In genomic region chr6:109808837-109809236, GRCh38 we compare ENCODE assay signal across 31 cellular contexts.
"Had no signal": no experiment of that assay in that cellular context is flagged by ENCODE, and none has a peak within 500 bp of the region (broad histone marks: within the 10 kb centered on the region; RNA-seq: fewer than 3 reads in every experiment).

No MANE protein-coding gene starts in this region.

- H3K9me3 Mint-ChIP-seq: activated CD4-positive, alpha-beta memory T cell treated with anti-CD3 and anti-CD28 coated beads, Interleukin-2, amount 10 ng/mL, durations not matched to agents 7 days and 5 days; activated CD4-positive, alpha-beta T cell treated with anti-CD3 and anti-CD28 coated beads, Interleukin-2, amount 10 ng/mL, durations not matched to agents 7 days and 5 days; activated T-cell treated with anti-CD3 and anti-CD28 coated beads, Interleukin-2, amount 50 U/mL, for 4 hours; activated T-helper 17 cell treated with anti-CD3 and anti-CD28 coated beads, Interleukin-2, amount 50 U/mL, for 72 hours; effector memory CD8-positive, alpha-beta T cell had no signal

- H3K4me1 Mint-ChIP-seq: activated CD4-positive, alpha-beta memory T cell treated with anti-CD3 and anti-CD28 coated beads, Interleukin-2, amount 10 ng/mL, durations not matched to agents 7 days and 5 days; activated CD4-positive, alpha-beta T cell treated with anti-CD3 and anti-CD28 coated beads, Interleukin-2, amount 10 ng/mL, durations not matched to agents 7 days and 5 days; activated T-helper 17 cell treated with anti-CD3 and anti-CD28 coated beads, Interleukin-2, amount 50 U/mL, for 72 hours had no signal

- H3K27ac Mint-ChIP-seq: activated CD4-positive, alpha-beta memory T cell treated with anti-CD3 and anti-CD28 coated beads, Interleukin-2, amount 10 ng/mL, durations not matched to agents 7 days and 5 days; activated CD4-positive, alpha-beta T cell treated with anti-CD3 and anti-CD28 coated beads, Interleukin-2, amount 10 ng/mL, durations not matched to agents 7 days and 5 days; activated naive CD8-positive, alpha-beta T cell; activated T-helper 17 cell treated with anti-CD3 and anti-CD28 coated beads, Interleukin-2, amount 50 U/mL, for 72 hours; effector memory CD8-positive, alpha-beta T cell; WTC11 had no signal

- H3K27me3 Mint-ChIP-seq: activated CD4-positive, alpha-beta memory T cell treated with anti-CD3 and anti-CD28 coated beads, Interleukin-2, amount 10 ng/mL, durations not matched to agents 7 days and 5 days; activated CD4-positive, alpha-beta T cell treated with anti-CD3 and anti-CD28 coated beads, Interleukin-2, amount 10 ng/mL, durations not matched to agents 7 days and 5 days; activated naive CD8-positive, alpha-beta T cell; activated T-helper 17 cell treated with anti-CD3 and anti-CD28 coated beads, Interleukin-2, amount 50 U/mL, for 72 hours; effector memory CD8-positive, alpha-beta T cell had no signal

- H3K9me3 ChIP-seq: body of pancreas, esophagus muscularis mucosa, gastrocnemius medialis, heart left ventricle had no signal

- DNase-seq: activated CD4-positive, alpha-beta memory T cell treated with anti-CD3 and anti-CD28 coated beads, Interleukin-2, amount 10 ng/mL, durations not matched to agents 7 days and 5 days; activated CD4-positive, alpha-beta T cell treated with anti-CD3 and anti-CD28 coated beads for 1 hour; activated CD4-positive, alpha-beta T cell treated with anti-CD3 and anti-CD28 coated beads for 4 hours; activated CD4-positive, alpha-beta T cell treated with anti-CD3 and anti-CD28 coated beads, Interleukin-2, amount 10 ng/mL, durations not matched to agents 7 days and 5 days; activated CD4-positive, alpha-beta T cell treated with anti-CD3 and anti-CD28 coated beads, Interleukin-2, amount 50 U/mL, for 4 hours; activated effector memory CD4-positive, alpha-beta T cell treated with Interleukin-2 at 50 U/mL for 16 hours; activated gamma-delta T cell treated with Interleukin-2 at 50 U/mL for 16 hours; activated naive CD4-positive, alpha-beta T cell treated with anti-CD3 and anti-CD28 coated beads, Interleukin-2, amount 50 U/mL, for 16 hours; activated naive CD4-positive, alpha-beta T cell treated with Interleukin-2 at 50 U/mL for 16 hours; activated T-cell treated with anti-CD3 and anti-CD28 coated beads, Interleukin-2, amount 50 U/mL, for 4 hours; amniotic stem cell; aorta; body of pancreas; caudate nucleus; cortex of kidney; dermis blood vessel endothelial cell; effector CD4-positive, alpha-beta T cell; effector memory CD8-positive, alpha-beta T cell; erythroblast; foreskin keratinocyte; gastrocnemius medialis; glutamatergic neuron; heart left ventricle; T-helper 2 cell had no signal

- H3K27me3 ChIP-seq: body of pancreas, esophagus muscularis mucosa, foreskin keratinocyte, gastrocnemius medialis, heart left ventricle had no signal

- H3K4me1 ChIP-seq: body of pancreas, esophagus muscularis mucosa, foreskin keratinocyte, gastrocnemius medialis, heart left ventricle had no signal

- H3K36me3 ChIP-seq: gastrocnemius medialis had no signal

- ATAC-seq: activated T-cell treated with anti-CD3 and anti-CD28 coated beads, Interleukin-2, amount 50 U/mL, for 4 hours; activated T-helper 17 cell treated with anti-CD3 and anti-CD28 coated beads, Interleukin-2, amount 50 U/mL, for 72 hours; body of pancreas; effector memory CD8-positive, alpha-beta T cell; foreskin keratinocyte; gastrocnemius medialis; heart left ventricle; WTC11 had no signal

- FAIRE-seq: colon, TTC549 had no signal

- H3K4me3 Mint-ChIP-seq: activated CD4-positive, alpha-beta memory T cell treated with anti-CD3 and anti-CD28 coated beads, Interleukin-2, amount 10 ng/mL, durations not matched to agents 7 days and 5 days; activated CD4-positive, alpha-beta T cell treated with anti-CD3 and anti-CD28 coated beads, Interleukin-2, amount 10 ng/mL, durations not matched to agents 7 days and 5 days; activated naive CD8-positive, alpha-beta T cell; activated T-cell treated with anti-CD3 and anti-CD28 coated beads, Interleukin-2, amount 50 U/mL, for 4 hours; activated T-helper 17 cell treated with anti-CD3 and anti-CD28 coated beads, Interleukin-2, amount 50 U/mL, for 72 hours; effector memory CD8-positive, alpha-beta T cell; WTC11 had no signal

- H3K27ac ChIP-seq: body of pancreas, esophagus muscularis mucosa, foreskin keratinocyte, gastrocnemius medialis, heart left ventricle, VCaP had no signal

- H3K4me3 ChIP-seq: body of pancreas, esophagus muscularis mucosa, gastrocnemius medialis, heart left ventricle had no signal
